Comparison of ENCODE assay signal across 10 cellular contexts in genomic region chr3:45666729-45667440, GRCh38. TPM values are rescaled to one million over a fixed set of nuclear protein-coding genes. Genes with fewer than 3 reads are reported as not detected.
DNase-seq lines count a peak whose midpoint lies in the region; ATAC-seq, FAIRE-seq and TF ChIP-seq lines count a peak whose summit lies in the region.
"Had no signal": no experiment of that assay in that cellular context is flagged by ENCODE, and none has a peak within 500 bp of the region (broad histone marks: within the 10 kb centered on the region; RNA-seq: fewer than 3 reads in every experiment).

No MANE protein-coding gene starts in this region.

- H3K4me1 ChIP-seq in A549, result peaks cover 43% of the 10 kb centered on the region
- peaks cover 57% of the 10 kb centered on the region for H3K4me1 ChIP-seq in KMS-11 (ENCODE audit: low read depth, poor library complexity, severe bottlenecking)
- peaks cover 12 to 22% of the 10 kb centered on the region in 2 donors for H3K4me1 ChIP-seq in lung (ENCODE audit: control insufficient read depth in 2 of 2, insufficient read depth in 2 of 2, low read length in 2 of 2)

- no peak for TF ChIP-seq POLR2A in A549 (IDR thresholded peaks at IDR 0.05; ENCODE audit: low read length)

- peak overlapping the region; percentile 5 to 95 (median 94) for H3K27ac Mint-ChIP-seq in brain

- H3K9me3 Mint-ChIP-seq in brain, result peaks cover 0 to 3% (median 0%) of the 10 kb centered on the region in 5 experiments

- peak overlapping the region in 1 of 2 experiments; percentile 19; a peak in 1 of 6 replicates for H3K27ac ChIP-seq in A549
- peak overlapping the region; percentile 18; the same call in 1 of the 2 replicates for H3K27ac ChIP-seq in KMS-11
- H3K27ac ChIP-seq in lung (ENCODE audit: low read depth in 1 of 2, low read length in 1 of 2), result peak overlapping the region; percentile 6 to 56

- FAIRE-seq in A549 (lab: Jason Lieb, UNC), result no peak

- peaks cover 25% of the 10 kb centered on the region for H3K79me2 ChIP-seq in KMS-11 (ENCODE audit: insufficient read depth, low read depth)

- DNase-seq in A549 (ENCODE audit: low read depth in 1 of 2, low spot score in 1 of 2) (no peak), lung (ENCODE audit: low spot score) (no peak)
- DNase-seq: activated CD4-positive, alpha-beta T cell treated with anti-CD3 and anti-CD28 coated beads for 1 hour; NCI-H2107 had no signal

- H3K9me3 ChIP-seq in A549 (no peaks in the 10 kb centered on the region), lung (ENCODE audit: control insufficient read depth in 2 of 2, insufficient read depth in 1 of 2, low read length in 1 of 2) (no peaks in the 10 kb centered on the region)

- H3K9ac ChIP-seq in KMS-11, result no peak overlapping the region

- 73% methylated on average over 9 of the region's 9 CpGs for WGBS in A549 (ENCODE audit: missing lambda C conversion rate)
- WGBS in lung, 2 donors, result 66 to 75% methylated on average over 9 of the region's 9 CpGs

- POLR2A ChIA-PET in A549 (lab: Yijun Ruan, JAX), result no interaction called here

- H2AFZ ChIP-seq in KMS-11 (ENCODE audit: low read depth), result no peak overlapping the region

- TF ChIP-seq CTCF in A549 (IDR thresholded peaks at IDR 0.05) (no peak), KMS-11 (conservative IDR thresholded peaks at IDR 0.05; ENCODE audit: low read depth, low read length) (no peak), brain (conservative IDR thresholded peaks at IDR 0.05) (no peak), lung (IDR thresholded peaks at IDR 0.05; ENCODE audit: control extremely low read depth, extremely low read depth) (no peak)

- ATAC-seq in A549 (peak in 1 of 2 experiments; percentile 15; a peak in 2 of 6 replicates), lung (ENCODE audit: insufficient read depth, low FRiP score) (no peak), HG03457 (IDR thresholded peaks at IDR 0.05; ENCODE audit: unreplicated experiment) (no peak), GM18907 (IDR thresholded peaks at IDR 0.05; ENCODE audit: unreplicated experiment) (no peak), GM19397 (IDR thresholded peaks at IDR 0.05; ENCODE audit: unreplicated experiment) (no peak), HG03378 (IDR thresholded peaks at IDR 0.05; ENCODE audit: unreplicated experiment) (no peak)

- H3K27me3 ChIP-seq in KMS-11 (ENCODE audit: insufficient read depth, low read depth) (no peaks in the 10 kb centered on the region), lung (ENCODE audit: control insufficient read depth, insufficient read depth) (no peaks in the 10 kb centered on the region)

- peaks cover 48% of the 10 kb centered on the region for H3K4me1 Mint-ChIP-seq in brain

- CTCF ChIA-PET in A549 (lab: Yijun Ruan, JAX), result interaction anchor here (0.8 to 4.7 kb wide), 10 partner anchors 10 to 412 kb away, joined by 3 to 28 read pairs (median 5); partner anchors contain the start of gene LIMD1

- H3K36me3 ChIP-seq in KMS-11 (ENCODE audit: insufficient read depth) (no peaks in the 10 kb centered on the region), lung (ENCODE audit: control insufficient read depth in 2 of 2, insufficient read depth in 2 of 2, low read length in 2 of 2) (peaks cover 0 to 11% of the 10 kb centered on the region in 2 donors)

- H3K4me3 ChIP-seq in A549 (no peak overlapping the region), KMS-11 (IDR thresholded peaks at IDR 0.05; ENCODE audit: insufficient read depth, low read depth, low read length) (no peak overlapping the region), lung (no peak overlapping the region)

- H4K20me1 ChIP-seq in KMS-11 (ENCODE audit: insufficient read depth), result 0 out of 2 replicates have a peak, but pooled peaks cover 9% of the 10 kb centered on the region

- no peak overlapping the region for H3K4me2 ChIP-seq in A549
- H3K4me2 ChIP-seq in KMS-11, result peak overlapping the region; percentile 21; the same call in 1 of the 2 replicates

- H3K4me3 Mint-ChIP-seq in brain, result peak overlapping the region in 3 of 5 experiments; percentile 10 to 68 (median 54)

- TF ChIP-seq RAD21 in A549 (conservative IDR thresholded peaks at IDR 0.05 in 1 of 2, IDR thresholded peaks at IDR 0.05 in 1 of 2), result no peak

- no peak for TF ChIP-seq EP300 in A549 (IDR thresholded peaks at IDR 0.05)

- H3K27me3 Mint-ChIP-seq in brain, result no peaks in the 10 kb centered on the region

- H3K36me3 Mint-ChIP-seq in brain, result peaks cover 28% of the 10 kb centered on the region

TF ChIP-seq in A549, 52 proteins besides CTCF, POLR2A, EP300 and RAD21:
- TF ChIP-seq MAX (IDR thresholded peaks at IDR 0.05) (peak; percentile 14; the same call in 1 of the 2 replicates), FOSL2 (IDR thresholded peaks at IDR 0.05) (no peak), FOSL2 (CRISPR knock-in tag; IDR thresholded peaks at IDR 0.05) (no peak)

RNA-seq across cellular contexts. Expression of gene SACM1L, which starts 22.3 kb away (rescaled TPM):
- polyA plus RNA-seq in A549 (2011; rRNA removed) (24.8 and 27.8 TPM in 2 replicates), A549 (2017; fragmentation: RNase III; extraction: RNeasy Plus Mini Kit Qiagen cat#74134 plus additional on column Dnase treatment) (21.1 to 24.9 TPM (median 22.6 TPM) in 3 replicates), brain (ENCODE audit: insufficient read depth, low read depth, low replicate concordance) (9.9 TPM), lung (10 to 100 TPM; 23.3 to 34.2 TPM)
- 6.1 and 7.2 TPM in 2 replicates for polyA plus RNA-seq in A549 (2012; cell fraction: cytosol; rRNA removed)
- polyA plus RNA-seq in A549 (2012; cell fraction: nucleus; rRNA removed), result 5.5 and 8.3 TPM in 2 replicates
- polyA minus RNA-seq in A549 (2011; rRNA and poly(A)+ RNA removed), result 19.3 and 24.1 TPM in 2 replicates
- total RNA-seq in lung, result 100 to 1,000 TPM in 1 of 2 donors, 10 to 100 TPM in 1; 53.3 to 117 TPM
